In the genomic region with DNA sequence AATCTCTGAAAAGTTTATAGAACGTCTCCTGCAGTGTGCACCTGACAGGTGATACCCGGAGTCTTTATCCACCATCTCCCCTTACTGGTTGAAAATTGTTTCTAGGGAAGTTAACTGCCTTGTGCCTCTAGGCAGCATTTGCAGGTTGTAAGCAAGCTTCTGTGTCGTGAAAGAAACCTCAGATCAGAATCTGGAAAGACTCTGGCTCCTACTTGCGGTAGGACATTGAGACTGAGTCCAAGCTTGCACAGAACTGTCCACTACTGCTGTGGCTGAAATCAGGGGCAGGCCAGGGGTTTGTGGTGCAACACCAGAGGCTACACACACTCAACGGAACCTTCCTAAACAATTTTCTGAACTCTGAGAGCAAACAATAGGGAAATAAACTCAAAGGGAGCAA, we compare ENCODE assay signal across 34 cellular contexts. TPM values are rescaled to one million over a fixed set of nuclear protein-coding genes. Genes with fewer than 3 reads are reported as not detected.
"Had no signal": no experiment of that assay in that cellular context is flagged by ENCODE, and none has a peak within 500 bp of the region (broad histone marks: within the 10 kb centered on the region; RNA-seq: fewer than 3 reads in every experiment).

No MANE protein-coding gene starts in this region.

- H2AFZ ChIP-seq: hepatocyte had no signal

- H3K27ac ChIP-seq: ascending aorta, breast epithelium, cardiac muscle cell, colonic mucosa, foreskin keratinocyte, gastroesophageal sphincter, heart right ventricle, hepatocyte, VCaP had no signal

- H3K4me2 ChIP-seq: hepatocyte had no signal

- H3K36me3 ChIP-seq: ascending aorta, breast epithelium, cardiac muscle cell, colonic mucosa, gastroesophageal sphincter, heart right ventricle had no signal

- H3K4me1 ChIP-seq: ascending aorta, breast epithelium, colonic mucosa, foreskin keratinocyte, gastroesophageal sphincter, heart right ventricle had no signal

- H3K9me3 ChIP-seq: ascending aorta, breast epithelium, colonic mucosa, gastroesophageal sphincter, heart right ventricle had no signal

- DNase-seq: activated B cell treated with CpG ODN at 0.5 μM for 24 hours; activated CD4-positive, alpha-beta memory T cell treated with anti-CD3 and anti-CD28 coated beads, Interleukin-2, amount 10 ng/mL, durations not matched to agents 7 days and 5 days; activated CD4-positive, alpha-beta T cell treated with anti-CD3 and anti-CD28 coated beads for 36 hours; activated CD4-positive, alpha-beta T cell treated with anti-CD3 and anti-CD28 coated beads, Interleukin-2, amount 10 ng/mL, durations not matched to agents 7 days and 5 days; activated CD4-positive, alpha-beta T cell treated with anti-CD3 and anti-CD28 coated beads, Interleukin-2, amount 50 U/mL, for 4 hours; activated CD8-positive, alpha-beta memory T cell treated with anti-CD3 and anti-CD28 coated beads, Interleukin-2, amount 50 U/mL, for 48 hours; activated gamma-delta T cell; activated naive CD4-positive, alpha-beta T cell; activated naive CD4-positive, alpha-beta T cell treated with anti-CD3 and anti-CD28 coated beads, Interleukin-2, amount 10 ng/mL, durations not matched to agents 7 days and 5 days; activated naive CD8-positive, alpha-beta T cell treated with anti-CD3 and anti-CD28 coated beads, Interleukin-2, amount 10 ng/mL, durations not matched to agents 7 days and 5 days; activated T-cell treated with anti-CD3 and anti-CD28 coated beads for 4 hours; activated T-cell treated with anti-CD3 and anti-CD28 coated beads, Interleukin-2, amount 50 U/mL, for 24 hours; activated T-cell treated with anti-CD3 and anti-CD28 coated beads, Interleukin-2, amount 50 U/mL, for 72 hours; central memory CD4-positive, alpha-beta T cell; cerebellar nuclear complex; colonic mucosa; effector CD8-positive, alpha-beta T cell; foreskin keratinocyte; heart right ventricle; T-helper 1 cell; T-helper 17 cell; T1000 had no signal

- H3K4me3 ChIP-seq: ascending aorta, breast epithelium, cardiac muscle cell, colonic mucosa, gastroesophageal sphincter, heart right ventricle, hepatocyte had no signal

- H3K27me3 ChIP-seq: ascending aorta, colonic mucosa had no signal

- ATAC-seq: activated CD4-positive, alpha-beta T cell treated with anti-CD3 and anti-CD28 coated beads for 36 hours; activated CD4-positive, CD25-positive, alpha-beta regulatory T cell treated with anti-CD3 and anti-CD28 coated beads, Interleukin-2, amount 50 U/mL, for 24 hours; activated naive CD4-positive, alpha-beta T cell treated with anti-CD3 and anti-CD28 coated beads, Interleukin-2, amount 50 U/mL, for 72 hours; activated T-cell treated with anti-CD3 and anti-CD28 coated beads, Interleukin-2, amount 50 U/mL, for 72 hours; esophagus mucosa; foreskin keratinocyte; gastroesophageal sphincter; heart right ventricle; T-helper 17 cell had no signal

- H3K79me2 ChIP-seq: hepatocyte had no signal

RNA-seq across cellular contexts. Expression of a gene that starts 34.8 kb away (rescaled TPM):
- total RNA-seq: activated B cell treated with CpG ODN at 0.5 μM for 24 hours; activated CD4-positive, alpha-beta memory T cell treated with anti-CD3 and anti-CD28 coated beads, Interleukin-2, amount 10 ng/mL, durations not matched to agents 7 days and 5 days; activated CD4-positive, alpha-beta T cell treated with anti-CD3 and anti-CD28 coated beads for 36 hours; activated CD4-positive, alpha-beta T cell treated with anti-CD3 and anti-CD28 coated beads, Interleukin-2, amount 10 ng/mL, durations not matched to agents 7 days and 5 days; activated naive CD4-positive, alpha-beta T cell treated with anti-CD3 and anti-CD28 coated beads, Interleukin-2, amount 50 U/mL, for 72 hours; activated naive CD8-positive, alpha-beta T cell treated with anti-CD3 and anti-CD28 coated beads, Interleukin-2, amount 10 ng/mL, durations not matched to agents 7 days and 5 days; activated T-cell treated with anti-CD3 and anti-CD28 coated beads, Interleukin-2, amount 50 U/mL, for 72 hours; ascending aorta; breast epithelium; cardiac muscle cell; colonic mucosa; dermis microvascular lymphatic vessel endothelial cell; epithelial cell of proximal tubule; esophagus mucosa; foreskin keratinocyte; gastroesophageal sphincter; glomerular endothelial cell; hepatocyte; T-helper 17 cell had no signal
- polyA plus RNA-seq: cardiac muscle cell, foreskin keratinocyte, heart right ventricle, hepatocyte had no signal

RNA-seq across cellular contexts. Expression of a gene that starts 50.0 kb away (rescaled TPM):
- total RNA-seq: activated B cell treated with CpG ODN at 0.5 μM for 24 hours; activated CD4-positive, alpha-beta memory T cell treated with anti-CD3 and anti-CD28 coated beads, Interleukin-2, amount 10 ng/mL, durations not matched to agents 7 days and 5 days; activated CD4-positive, alpha-beta T cell treated with anti-CD3 and anti-CD28 coated beads for 36 hours; activated CD4-positive, alpha-beta T cell treated with anti-CD3 and anti-CD28 coated beads, Interleukin-2, amount 10 ng/mL, durations not matched to agents 7 days and 5 days; activated naive CD4-positive, alpha-beta T cell treated with anti-CD3 and anti-CD28 coated beads, Interleukin-2, amount 50 U/mL, for 72 hours; activated naive CD8-positive, alpha-beta T cell treated with anti-CD3 and anti-CD28 coated beads, Interleukin-2, amount 10 ng/mL, durations not matched to agents 7 days and 5 days; activated T-cell treated with anti-CD3 and anti-CD28 coated beads, Interleukin-2, amount 50 U/mL, for 72 hours; ascending aorta; cardiac muscle cell; dermis microvascular lymphatic vessel endothelial cell; epithelial cell of proximal tubule; esophagus mucosa; foreskin keratinocyte; glomerular endothelial cell; T-helper 17 cell had no signal
- polyA plus RNA-seq: foreskin keratinocyte, heart right ventricle had no signal
